In the genomic region with DNA sequence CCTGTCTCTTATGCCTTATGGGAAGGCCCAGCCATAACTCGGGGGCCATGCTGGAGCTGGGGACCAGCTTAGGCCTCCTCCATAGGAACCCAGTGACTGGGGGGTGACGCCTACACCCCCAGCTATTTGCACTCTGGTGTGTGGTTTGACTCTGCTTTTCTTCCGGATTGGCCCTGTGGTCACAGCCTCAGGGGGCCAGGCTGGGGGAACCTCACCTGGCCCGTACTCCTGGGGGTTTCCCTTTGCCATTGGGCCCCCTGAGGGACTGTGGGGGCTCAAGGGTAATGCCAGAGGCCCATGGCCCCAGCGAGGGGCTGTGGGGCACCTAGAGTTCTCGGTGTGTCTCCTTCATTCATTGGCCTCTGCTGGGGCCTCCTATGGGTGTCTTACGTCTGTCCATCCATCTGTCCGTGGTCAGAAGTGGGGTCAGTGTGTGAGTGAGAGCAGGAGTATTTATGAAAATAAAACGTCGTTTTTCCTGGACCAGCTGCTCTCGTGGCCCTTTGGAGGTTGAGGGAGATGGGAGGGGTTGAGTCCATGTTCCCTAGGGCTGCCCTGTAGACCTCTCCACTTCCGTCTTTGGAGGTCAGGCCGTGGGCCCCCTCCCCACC, we compare ENCODE assay signal across 8 cellular contexts. TPM values are rescaled to one million over a fixed set of nuclear protein-coding genes. Genes with fewer than 3 reads are reported as not detected.
DNase-seq lines count a peak whose midpoint lies in the region; ATAC-seq and TF ChIP-seq lines count a peak whose summit lies in the region.

No MANE protein-coding gene starts in this region.

- intact Hi-C loops in activated T-helper 2 cell treated with anti-CD3 and anti-CD28 coated beads, Interferon-gamma antibody, Interleukin-2, Interleukin-4, amounts not matched to agents 10 μg/mL and 5 μg/mL and 100 μg/mL, durations not matched to agents 14 hours and 24 hours and 36 hours (cut with micrococcal nuclease) = no loop called here

- peak overlapping the region; percentile 89 for H3K27ac Mint-ChIP-seq in activated T-helper 2 cell treated with anti-CD3 and anti-CD28 coated beads, Interferon-gamma antibody, Interleukin-2, Interleukin-4, amounts not matched to agents 10 μg/mL and 5 μg/mL and 100 μg/mL, durations not matched to agents 14 hours and 24 hours and 36 hours
- peak overlapping the region; percentile 91 for H3K27ac Mint-ChIP-seq in mesothelial cell of epicardium

- H3K4me1 ChIP-seq in BLaER1 treated with 17β-estradiol and CSF1 and Interleukin-3, amounts not matched to agents 10 nM and 100 nM = peaks cover 99 to 100% (median 100%) of the 10 kb centered on the region in 10 experiments

- H3K4me3 Mint-ChIP-seq in activated T-helper 2 cell treated with anti-CD3 and anti-CD28 coated beads, Interferon-gamma antibody, Interleukin-2, Interleukin-4, amounts not matched to agents 10 μg/mL and 5 μg/mL and 100 μg/mL, durations not matched to agents 14 hours and 24 hours and 36 hours (ENCODE audit: low read depth) = peak overlapping the region; percentile 49
- no peak overlapping the region for H3K4me3 Mint-ChIP-seq in mesothelial cell of epicardium

- peak overlapping the region; percentile 87 to 99 (median 95) for H3K4me2 ChIP-seq in BLaER1 treated with 17β-estradiol and CSF1 and Interleukin-3, amounts not matched to agents 10 nM and 100 nM

- no peaks in the 10 kb centered on the region for H3K9me3 ChIP-seq in BLaER1 treated with 17β-estradiol and CSF1 and Interleukin-3, amounts not matched to agents 10 nM and 100 nM (replicated peaks in 1 of 11)

- H3K4me1 Mint-ChIP-seq in activated T-helper 2 cell treated with anti-CD3 and anti-CD28 coated beads, Interferon-gamma antibody, Interleukin-2, Interleukin-4, amounts not matched to agents 10 μg/mL and 5 μg/mL and 100 μg/mL, durations not matched to agents 14 hours and 24 hours and 36 hours (ENCODE audit: low read depth) = peaks cover 39% of the 10 kb centered on the region
- H3K4me1 Mint-ChIP-seq in mesothelial cell of epicardium = peaks cover 23% of the 10 kb centered on the region

- H3K9ac ChIP-seq in BLaER1 treated with 17β-estradiol and CSF1 and Interleukin-3, amounts not matched to agents 10 nM and 100 nM = peak overlapping the region; percentile 73 to 91 (median 87)

- no peak for TF ChIP-seq CTCF in mesothelial cell of epicardium (IDR thresholded peaks at IDR 0.05; ENCODE audit: unreplicated experiment)

- no peaks in the 10 kb centered on the region for H3K9me3 Mint-ChIP-seq in activated T-helper 2 cell treated with anti-CD3 and anti-CD28 coated beads, Interferon-gamma antibody, Interleukin-2, Interleukin-4, amounts not matched to agents 10 μg/mL and 5 μg/mL and 100 μg/mL, durations not matched to agents 14 hours and 24 hours and 36 hours
- H3K9me3 Mint-ChIP-seq in mesothelial cell of epicardium = no peaks in the 10 kb centered on the region

- no peaks in the 10 kb centered on the region for H3K27me3 ChIP-seq in BLaER1 treated with 17β-estradiol and CSF1 and Interleukin-3, amounts not matched to agents 10 nM and 100 nM

- no peaks in the 10 kb centered on the region; a peak in 2 of 22 replicates for H4K20me1 ChIP-seq in BLaER1 treated with 17β-estradiol and CSF1 and Interleukin-3, amounts not matched to agents 10 nM and 100 nM

- peak; percentile 69 for DNase-seq in GM19240 (ENCODE audit: insufficient read length, low spot score)
- DNase-seq in activated T-helper 2 cell treated with anti-CD3 and anti-CD28 coated beads, Interferon-gamma antibody, Interleukin-2, Interleukin-4, amounts not matched to agents 10 μg/mL and 5 μg/mL and 100 μg/mL, durations not matched to agents 14 hours and 24 hours and 36 hours (ENCODE audit: low spot score) = no peak
- no peak for DNase-seq in mesothelial cell of epicardium (ENCODE audit: low spot score in 2 of 2, unreplicated experiment in 2 of 2)
- DNase-seq in SHP77 (lab: John Stamatoyannopoulos, UW) = no peak
- no peak for DNase-seq in DMS53 (lab: John Stamatoyannopoulos, UW)
- no peak for DNase-seq in H4 (ENCODE audit: low spot score)

- no peaks in the 10 kb centered on the region for H3K27me3 Mint-ChIP-seq in activated T-helper 2 cell treated with anti-CD3 and anti-CD28 coated beads, Interferon-gamma antibody, Interleukin-2, Interleukin-4, amounts not matched to agents 10 μg/mL and 5 μg/mL and 100 μg/mL, durations not matched to agents 14 hours and 24 hours and 36 hours (ENCODE audit: low read depth)
- no peaks in the 10 kb centered on the region for H3K27me3 Mint-ChIP-seq in mesothelial cell of epicardium (ENCODE audit: low read depth)

- peaks cover 8% of the 10 kb centered on the region for H3K36me3 Mint-ChIP-seq in activated T-helper 2 cell treated with anti-CD3 and anti-CD28 coated beads, Interferon-gamma antibody, Interleukin-2, Interleukin-4, amounts not matched to agents 10 μg/mL and 5 μg/mL and 100 μg/mL, durations not matched to agents 14 hours and 24 hours and 36 hours (ENCODE audit: low read depth)
- H3K36me3 Mint-ChIP-seq in mesothelial cell of epicardium = peaks cover 6% of the 10 kb centered on the region

- H3K4me3 ChIP-seq in BLaER1 treated with 17β-estradiol and CSF1 and Interleukin-3, amounts not matched to agents 10 nM and 100 nM = peak overlapping the region in 8 of 10 experiments; percentile 1 to 49 (median 18); a peak in 12 of 20 replicates

- peak; percentile 40 for ATAC-seq in HG03280 (IDR thresholded peaks at IDR 0.05; ENCODE audit: unreplicated experiment)

- H3K36me3 ChIP-seq in BLaER1 treated with 17β-estradiol and CSF1 and Interleukin-3, amounts not matched to agents 10 nM and 100 nM = peaks cover 0 to 44% (median 34%) of the 10 kb centered on the region in 11 experiments; a peak in 17 of 22 replicates

- peak overlapping the region; percentile 78 to 97 (median 92) for H3K27ac ChIP-seq in BLaER1 treated with 17β-estradiol and CSF1 and Interleukin-3, amounts not matched to agents 10 nM and 100 nM

RNA-seq across cellular contexts. Expression of a gene that starts 6.3 kb away (rescaled TPM):
- total RNA-seq in activated T-helper 2 cell treated with anti-CD3 and anti-CD28 coated beads, Interferon-gamma antibody, Interleukin-2, Interleukin-4, amounts not matched to agents 10 μg/mL and 5 μg/mL and 100 μg/mL, durations not matched to agents 14 hours and 24 hours and 36 hours = 117 and 122 TPM in 2 replicates
- total RNA-seq in mesothelial cell of epicardium = 30.0 to 33.0 TPM (median 31.9 TPM) in 3 replicates
- total RNA-seq in H4 (2014; rRNA removed; shearing (Covaris generic)) = 6.9 and 14.7 TPM in 2 replicates

RNA-seq across cellular contexts. Expression of a gene that starts 24.6 kb away (rescaled TPM):
- total RNA-seq in activated T-helper 2 cell treated with anti-CD3 and anti-CD28 coated beads, Interferon-gamma antibody, Interleukin-2, Interleukin-4, amounts not matched to agents 10 μg/mL and 5 μg/mL and 100 μg/mL, durations not matched to agents 14 hours and 24 hours and 36 hours = 69.3 and 71.2 TPM in 2 replicates
- total RNA-seq in mesothelial cell of epicardium = 96.6 to 107 TPM (median 96.6 TPM) in 3 replicates
- total RNA-seq in H4 (2014; rRNA removed; shearing (Covaris generic)) = 8.2 and 31.3 TPM in 2 replicates

RNA-seq across cellular contexts. Expression of a gene that starts 25.3 kb away (rescaled TPM):
- 40.1 and 41.9 TPM in 2 replicates for total RNA-seq in activated T-helper 2 cell treated with anti-CD3 and anti-CD28 coated beads, Interferon-gamma antibody, Interleukin-2, Interleukin-4, amounts not matched to agents 10 μg/mL and 5 μg/mL and 100 μg/mL, durations not matched to agents 14 hours and 24 hours and 36 hours
- 15.6 to 16.5 TPM (median 16.1 TPM) in 3 replicates for total RNA-seq in mesothelial cell of epicardium
- 9.0 and 9.3 TPM in 2 replicates for total RNA-seq in H4 (2014; rRNA removed; shearing (Covaris generic))

RNA-seq across cellular contexts. Expression of a gene that starts 42.2 kb away (rescaled TPM):
- 892 and 921 TPM in 2 replicates for total RNA-seq in activated T-helper 2 cell treated with anti-CD3 and anti-CD28 coated beads, Interferon-gamma antibody, Interleukin-2, Interleukin-4, amounts not matched to agents 10 μg/mL and 5 μg/mL and 100 μg/mL, durations not matched to agents 14 hours and 24 hours and 36 hours
- total RNA-seq in mesothelial cell of epicardium = 238 to 262 TPM (median 242 TPM) in 3 replicates
- 1,239 and 1,549 TPM in 2 replicates for total RNA-seq in H4 (2014; rRNA removed; shearing (Covaris generic))

RNA-seq across cellular contexts. Expression of a gene that starts 53.0 kb away (rescaled TPM):
- 55.4 and 60.6 TPM in 2 replicates for total RNA-seq in activated T-helper 2 cell treated with anti-CD3 and anti-CD28 coated beads, Interferon-gamma antibody, Interleukin-2, Interleukin-4, amounts not matched to agents 10 μg/mL and 5 μg/mL and 100 μg/mL, durations not matched to agents 14 hours and 24 hours and 36 hours
- total RNA-seq in mesothelial cell of epicardium = 23.9 to 25.2 TPM (median 24.8 TPM) in 3 replicates
- total RNA-seq in H4 (2014; rRNA removed; shearing (Covaris generic)) = 25.7 and 27.3 TPM in 2 replicates
